In genomic region chr12:12172106-12172511, GRCh38 we compare ENCODE assay signal across 10 cellular contexts.
DNase-seq lines count a peak whose midpoint lies in the region; ATAC-seq lines count a peak whose summit lies in the region.
"Had no signal": no experiment of that assay in that cellular context is flagged by ENCODE, and none has a peak within 500 bp of the region (broad histone marks: within the 10 kb centered on the region; RNA-seq: fewer than 3 reads in every experiment).

No MANE protein-coding gene starts in this region.

- H3K9me3 Mint-ChIP-seq in activated CD4-positive, alpha-beta T cell treated with anti-CD3 and anti-CD28 coated beads, Interleukin-2, amount 10 ng/mL, durations not matched to agents 7 days and 5 days: no peaks in the 10 kb centered on the region
- H3K9me3 Mint-ChIP-seq: naive thymus-derived CD8-positive, alpha-beta T cell had no signal

- H3K4me3 Mint-ChIP-seq in activated CD4-positive, alpha-beta T cell treated with anti-CD3 and anti-CD28 coated beads, Interleukin-2, amount 10 ng/mL, durations not matched to agents 7 days and 5 days: no peak overlapping the region

- ATAC-seq in HG02798 (IDR thresholded peaks at IDR 0.05; ENCODE audit: poor library complexity, unreplicated experiment) (peak; percentile 63), right cardiac atrium (no peak)

- no peak overlapping the region for H3K27ac Mint-ChIP-seq in activated CD4-positive, alpha-beta T cell treated with anti-CD3 and anti-CD28 coated beads, Interleukin-2, amount 10 ng/mL, durations not matched to agents 7 days and 5 days
- H3K27ac Mint-ChIP-seq: naive thymus-derived CD8-positive, alpha-beta T cell had no signal

- no peaks in the 10 kb centered on the region for H3K4me1 ChIP-seq in right cardiac atrium (ENCODE audit: control insufficient read depth, insufficient read depth, low read length)

- H3K9me3 ChIP-seq in right cardiac atrium (ENCODE audit: control insufficient read depth, low read length): no peaks in the 10 kb centered on the region

- POLR2A ChIA-PET in activated CD4-positive, alpha-beta T cell treated with anti-CD3 and anti-CD28 coated beads, Interleukin-2, amount 10 ng/mL, durations not matched to agents 7 days and 5 days (lab: Charles Lee): no interaction called here

- H3K27me3 Mint-ChIP-seq in activated CD4-positive, alpha-beta T cell treated with anti-CD3 and anti-CD28 coated beads, Interleukin-2, amount 10 ng/mL, durations not matched to agents 7 days and 5 days: peaks cover 58% of the 10 kb centered on the region

- CTCF ChIA-PET in activated CD4-positive, alpha-beta T cell treated with anti-CD3 and anti-CD28 coated beads, Interleukin-2, amount 10 ng/mL, durations not matched to agents 7 days and 5 days (lab: Charles Lee): interaction anchor here (0.6 to 1.4 kb wide), 3 partner anchors 94 to 156 kb away, joined by 3 to 4 read pairs (median 3); partner anchors contain the start of gene LRP6

- H3K4me1 Mint-ChIP-seq in activated CD4-positive, alpha-beta T cell treated with anti-CD3 and anti-CD28 coated beads, Interleukin-2, amount 10 ng/mL, durations not matched to agents 7 days and 5 days: peaks cover 15% of the 10 kb centered on the region

- no peaks in the 10 kb centered on the region for H3K27me3 ChIP-seq in right cardiac atrium (ENCODE audit: control insufficient read depth, insufficient read depth)

- H3K36me3 Mint-ChIP-seq in activated CD4-positive, alpha-beta T cell treated with anti-CD3 and anti-CD28 coated beads, Interleukin-2, amount 10 ng/mL, durations not matched to agents 7 days and 5 days (ENCODE audit: low read depth): no peaks in the 10 kb centered on the region

- intact Hi-C loops in right cardiac atrium (cut with DNase I): loop anchor here in 1 of 4 donors (10.0 kb wide), 1 partner anchor 93 kb away; the partner anchor contains the start of gene LRP6

- peak; percentile 56 for DNase-seq in activated CD4-positive, alpha-beta T cell treated with anti-CD3 and anti-CD28 coated beads, Interleukin-2, amount 10 ng/mL, durations not matched to agents 7 days and 5 days
- no peak for DNase-seq in activated CD4-positive, alpha-beta T cell treated with anti-CD3 and anti-CD28 coated beads, Interleukin-2, amount 50 U/mL, for 1 hour
- DNase-seq in RPMI8226 (peak; percentile 88), iris pigment epithelial cell (ENCODE audit: low read depth) (peak; percentile 48), right cardiac atrium (no peak), RKO (ENCODE audit: low spot score) (no peak), dermis blood vessel endothelial cell (no peak)

- no peak overlapping the region for H3K27ac ChIP-seq in right cardiac atrium (ENCODE audit: low read length)
- H3K27ac ChIP-seq: VCaP had no signal

- no peak overlapping the region for H3K4me3 ChIP-seq in right cardiac atrium (ENCODE audit: low read length)

- WGBS in right cardiac atrium: 45% methylated on average over 1 of the region's 1 CpG

Comparison
In these comparisons a context has a peak if more than half of its experiments do, and no peak if none do; other contexts are left out.
1. DNase-seq: peak in activated CD4-positive, alpha-beta T cell treated with anti-CD3 and anti-CD28 coated beads, Interleukin-2, amount 10 ng/mL, durations not matched to agents 7 days and 5 days (single experiment), RPMI8226 (single experiment) and iris pigment epithelial cell (single experiment); none in activated CD4-positive, alpha-beta T cell treated with anti-CD3 and anti-CD28 coated beads, Interleukin-2, amount 50 U/mL, for 1 hour (single experiment), right cardiac atrium (0 of 3), RKO (single experiment) and dermis blood vessel endothelial cell (single experiment).